ENCODE assay signal across 2 cellular contexts in genomic region chr16:27703545-27703944, GRCh38.
TF ChIP-seq lines count a peak whose summit lies in the region.

No MANE protein-coding gene starts in this region.

TF ChIP-seq in liver, 16 proteins besides CTCF, POLR2A, EP300 and RAD21 (continued from another document):
- TF ChIP-seq, protein P1, sequence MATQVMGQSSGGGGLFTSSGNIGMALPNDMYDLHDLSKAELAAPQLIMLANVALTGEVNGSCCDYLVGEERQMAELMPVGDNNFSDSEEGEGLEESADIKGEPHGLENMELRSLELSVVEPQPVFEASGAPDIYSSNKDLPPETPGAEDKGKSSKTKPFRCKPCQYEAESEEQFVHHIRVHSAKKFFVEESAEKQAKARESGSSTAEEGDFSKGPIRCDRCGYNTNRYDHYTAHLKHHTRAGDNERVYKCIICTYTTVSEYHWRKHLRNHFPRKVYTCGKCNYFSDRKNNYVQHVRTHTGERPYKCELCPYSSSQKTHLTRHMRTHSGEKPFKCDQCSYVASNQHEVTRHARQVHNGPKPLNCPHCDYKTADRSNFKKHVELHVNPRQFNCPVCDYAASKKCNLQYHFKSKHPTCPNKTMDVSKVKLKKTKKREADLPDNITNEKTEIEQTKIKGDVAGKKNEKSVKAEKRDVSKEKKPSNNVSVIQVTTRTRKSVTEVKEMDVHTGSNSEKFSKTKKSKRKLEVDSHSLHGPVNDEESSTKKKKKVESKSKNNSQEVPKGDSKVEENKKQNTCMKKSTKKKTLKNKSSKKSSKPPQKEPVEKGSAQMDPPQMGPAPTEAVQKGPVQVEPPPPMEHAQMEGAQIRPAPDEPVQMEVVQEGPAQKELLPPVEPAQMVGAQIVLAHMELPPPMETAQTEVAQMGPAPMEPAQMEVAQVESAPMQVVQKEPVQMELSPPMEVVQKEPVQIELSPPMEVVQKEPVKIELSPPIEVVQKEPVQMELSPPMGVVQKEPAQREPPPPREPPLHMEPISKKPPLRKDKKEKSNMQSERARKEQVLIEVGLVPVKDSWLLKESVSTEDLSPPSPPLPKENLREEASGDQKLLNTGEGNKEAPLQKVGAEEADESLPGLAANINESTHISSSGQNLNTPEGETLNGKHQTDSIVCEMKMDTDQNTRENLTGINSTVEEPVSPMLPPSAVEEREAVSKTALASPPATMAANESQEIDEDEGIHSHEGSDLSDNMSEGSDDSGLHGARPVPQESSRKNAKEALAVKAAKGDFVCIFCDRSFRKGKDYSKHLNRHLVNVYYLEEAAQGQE (IDR thresholded peaks at IDR 0.05) = no peak

TF ChIP-seq in HepG2, 621 proteins besides CTCF, POLR2A, EP300 and RAD21 (continued from another document):
- no peak for TF ChIP-seq ZNF639 (CRISPR knock-in tag; conservative IDR thresholded peaks at IDR 0.05)
- TF ChIP-seq POLR2AphosphoS2 (IDR thresholded peaks at IDR 0.05; ENCODE audit: low read depth, low read length) = no peak
- TF ChIP-seq GABPA (IDR thresholded peaks at IDR 0.05; ENCODE audit: low read depth, low read length) = no peak
- no peak for TF ChIP-seq GABPA (CRISPR knock-in tag; IDR thresholded peaks at IDR 0.05; ENCODE audit: low read depth)
- TF ChIP-seq MAZ (IDR thresholded peaks at IDR 0.05; ENCODE audit: borderline replicate concordance, low read depth, low read length) = no peak
- TF ChIP-seq MAZ (CRISPR knock-in tag; IDR thresholded peaks at IDR 0.05; ENCODE audit: low read depth) = no peak
- TF ChIP-seq, protein P2, sequence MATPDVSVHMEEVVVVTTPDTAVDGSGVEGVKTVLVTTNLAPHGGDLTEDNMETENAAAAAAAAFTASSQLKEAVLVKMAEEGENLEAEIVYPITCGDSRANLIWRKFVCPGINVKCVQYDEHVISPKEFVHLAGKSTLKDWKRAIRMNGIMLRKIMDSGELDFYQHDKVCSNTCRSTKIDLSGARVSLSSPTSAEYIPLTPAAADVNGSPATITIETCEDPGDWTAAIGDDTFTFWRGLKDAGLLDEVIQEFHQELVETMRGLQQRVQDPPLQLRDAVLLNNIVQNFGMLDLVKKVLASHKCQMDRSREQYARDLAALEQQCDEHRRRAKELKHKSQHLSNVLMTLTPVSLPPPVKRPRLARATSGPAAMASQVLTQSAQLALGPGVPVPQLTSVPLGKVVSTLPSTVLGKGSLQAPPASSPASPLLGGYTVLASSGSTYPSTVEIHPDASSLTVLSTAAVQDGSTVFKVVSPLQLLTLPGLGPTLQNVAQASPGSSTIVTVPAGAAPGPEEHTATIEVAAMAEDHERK (CRISPR knock-in tag; IDR thresholded peaks at IDR 0.05; ENCODE audit: low read depth) = no peak
- TF ChIP-seq GTF2F1 (IDR thresholded peaks at IDR 0.05; ENCODE audit: low read length) = no peak
- no peak for TF ChIP-seq ZBTB20 (CRISPR knock-in tag; IDR thresholded peaks at IDR 0.05; ENCODE audit: borderline replicate concordance, low read depth)
- TF ChIP-seq ZNF607 (CRISPR knock-in tag; IDR thresholded peaks at IDR 0.05; ENCODE audit: borderline replicate concordance) = no peak
- TF ChIP-seq ZNF431 (CRISPR knock-in tag; IDR thresholded peaks at IDR 0.05; ENCODE audit: borderline replicate concordance, low read depth) = no peak
- no peak for TF ChIP-seq ZNF329 (CRISPR knock-in tag; IDR thresholded peaks at IDR 0.05; ENCODE audit: low read depth)
- TF ChIP-seq HBP1 (CRISPR knock-in tag; IDR thresholded peaks at IDR 0.05; ENCODE audit: low read depth) = no peak
- TF ChIP-seq ZNF441 (CRISPR knock-in tag; IDR thresholded peaks at IDR 0.05; ENCODE audit: borderline replicate concordance) = no peak
- no peak for TF ChIP-seq ZNF761 (CRISPR knock-in tag; conservative IDR thresholded peaks at IDR 0.05)
- no peak for TF ChIP-seq ATF1 (CRISPR knock-in tag; IDR thresholded peaks at IDR 0.05)
- TF ChIP-seq ZKSCAN1 (IDR thresholded peaks at IDR 0.05; ENCODE audit: low read length) = no peak
- TF ChIP-seq CCAR2 (optimal IDR thresholded peaks at IDR 0.05; ENCODE audit: low read depth, low read length) = no peak
